ENCODE assay signal across 17 cellular contexts in the genomic region with DNA sequence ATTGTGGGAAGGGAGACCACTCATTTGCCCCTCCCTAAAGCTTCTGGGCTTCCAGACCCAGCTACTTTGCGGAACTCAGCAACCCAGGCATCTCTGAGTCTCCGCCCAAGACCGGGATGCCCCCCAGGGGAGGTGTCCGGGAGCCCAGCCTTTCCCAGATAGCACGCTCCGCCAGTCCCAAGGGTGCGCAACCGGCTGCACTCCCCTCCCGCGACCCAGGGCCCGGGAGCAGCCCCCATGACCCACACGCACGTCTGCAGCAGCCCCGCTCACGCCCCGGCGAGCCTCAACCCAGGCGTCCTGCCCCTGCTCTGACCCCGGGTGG. TPM values are rescaled to one million over a fixed set of nuclear protein-coding genes. Genes with fewer than 3 reads are reported as not detected.
DNase-seq lines count a peak whose midpoint lies in the region; ATAC-seq and TF ChIP-seq lines count a peak whose summit lies in the region.
"Had no signal": no experiment of that assay in that cellular context is flagged by ENCODE, and none has a peak within 500 bp of the region (broad histone marks: within the 10 kb centered on the region; RNA-seq: fewer than 3 reads in every experiment).

A gene (plus strand): TSS at position 149 of the 325 bp plus-strand sequence. CDS start 513 bp downstream, outside the sequence.

- H3K4me1 Mint-ChIP-seq in MCF 10A (ENCODE audit: insufficient read depth, unreplicated experiment) (peaks cover 3% of the 10 kb centered on the region), endothelial cell (ENCODE audit: unreplicated experiment) (peaks cover 18% of the 10 kb centered on the region)

- H3K18ac ChIP-seq in mesendoderm (ENCODE audit: low read length): no peak within 1 kb of the TSS

- H3K4me3 Mint-ChIP-seq in MCF 10A (ENCODE audit: unreplicated experiment) (no peak within 1 kb of the TSS), endothelial cell (ENCODE audit: unreplicated experiment) (peak within 1 kb of the TSS; percentile 71)
- H3K4me3 Mint-ChIP-seq: activated naive CD8-positive, alpha-beta T cell treated with anti-CD3 and anti-CD28 coated beads, Interleukin-2, amount 10 ng/mL, durations not matched to agents 7 days and 5 days had no signal

- H2AK5ac ChIP-seq in mesendoderm (ENCODE audit: low read length): no peak within 1 kb of the TSS

- H2BK15ac ChIP-seq in mesendoderm (replicated peaks; ENCODE audit: low read depth): no peak within 1 kb of the TSS

- H4K8ac ChIP-seq in mesendoderm (ENCODE audit: low read depth, low read length): no peak within 1 kb of the TSS

- H3K9ac ChIP-seq in mesendoderm (ENCODE audit: low read length): peak within 1 kb of the TSS; percentile 42

- no peaks in the 10 kb centered on the region for H3K9me3 ChIP-seq in breast epithelium

- no peak for ATAC-seq in activated CD4-positive, CD25-positive, alpha-beta regulatory T cell treated with anti-CD3 and anti-CD28 coated beads, Interleukin-2, amount 50 U/mL, for 24 hours
- ATAC-seq: naive thymus-derived CD8-positive, alpha-beta T cell had no signal

- CTCF ChIA-PET in MCF 10A (lab: Yijun Ruan, JAX): interaction anchor here (0.6 to 3.5 kb wide), 8 partner anchors 14 to 1552 kb away, joined by 3 to 31 read pairs (median 4); a partner anchor contains a TSS
- CTCF ChIA-PET in GM10248 (lab: Yijun Ruan, JAX): interaction anchor here (1.7 kb wide), 1 partner anchor 15 kb away, joined by 9 read pairs; a partner anchor contains a TSS

- intact Hi-C loops in breast epithelium (cut with DNase I; ENCODE audit: low total_unique reads) (no loop called here), MCF 10A (cut with micrococcal nuclease) (loop anchor here (1.0 to 10.0 kb wide), 2 partner anchors 132 to 335 kb away; a partner anchor contains a TSS)

- H3K4ac ChIP-seq in mesendoderm (ENCODE audit: low read depth, low read length): no peak within 1 kb of the TSS

- peak within 1 kb of the TSS; percentile 29 for H3K4me2 ChIP-seq in mesendoderm (ENCODE audit: low read length)

- TF ChIP-seq POLR2A in breast epithelium (IDR thresholded peaks at IDR 0.05): no peak

- no peak for DNase-seq in breast epithelium (ENCODE audit: low spot score in 2 of 2)
- no peak for DNase-seq in MCF 10A (ENCODE audit: unreplicated experiment)
- DNase-seq in endothelial cell (ENCODE audit: low spot score): no peak
- no peak for DNase-seq in mesendoderm
- no peak for DNase-seq in NCI-H1417 (lab: John Stamatoyannopoulos, UW)
- DNase-seq in GM10248 (ENCODE audit: extremely low spot score): no peak
- DNase-seq: activated CD8-positive, alpha-beta memory T cell treated with anti-CD3 and anti-CD28 coated beads, Interleukin-2, amount 50 U/mL, for 4 hours; activated naive CD8-positive, alpha-beta T cell treated with anti-CD3 and anti-CD28 coated beads, Interleukin-2, amount 10 ng/mL, durations not matched to agents 7 days and 5 days; kidney; naive thymus-derived CD8-positive, alpha-beta T cell; NCI-H187 had no signal

- H3K9me3 Mint-ChIP-seq in MCF 10A (ENCODE audit: unreplicated experiment) (no peaks in the 10 kb centered on the region), endothelial cell (ENCODE audit: unreplicated experiment) (no peaks in the 10 kb centered on the region)

- no peak within 1 kb of the TSS for H3K27ac ChIP-seq in breast epithelium
- H3K27ac ChIP-seq in mesendoderm (ENCODE audit: low read depth, low read length): no peak within 1 kb of the TSS
- H3K27ac ChIP-seq in urinary bladder (ENCODE audit: low read depth): no peak within 1 kb of the TSS
- H3K27ac ChIP-seq: SJSA1, VCaP had no signal

- WGBS in mesendoderm (ENCODE audit: extremely low coverage, insufficient coverage, low lambda C conversion rate): no CpG with 5 or more reads among the region's 19 CpGs
- WGBS in urinary bladder: 3% methylated on average over 19 of the region's 19 CpGs

- no peak within 1 kb of the TSS for H2BK120ac ChIP-seq in mesendoderm (ENCODE audit: low read depth, low read length)

- H3K4me3 ChIP-seq in breast epithelium (peak within 1 kb of the TSS in 2 of 3 donors; percentile 20 to 57), mesendoderm (ENCODE audit: low read length) (no peak within 1 kb of the TSS), urinary bladder (ENCODE audit: low read depth, low read length) (peak within 1 kb of the TSS; percentile 25)
- H3K4me3 ChIP-seq: SJSA1 had no signal

- no peaks in the 10 kb centered on the region for H3K79me1 ChIP-seq in mesendoderm (ENCODE audit: low read length)

- H3K4me1 ChIP-seq in breast epithelium (peaks cover 0 to 7% of the 10 kb centered on the region in 2 donors), mesendoderm (ENCODE audit: control insufficient read depth, low read depth, low read length) (no peaks in the 10 kb centered on the region), urinary bladder (ENCODE audit: insufficient read depth) (no peaks in the 10 kb centered on the region)

- H3K27me3 ChIP-seq in breast epithelium (peaks cover 6 to 27% of the 10 kb centered on the region in 2 donors), mesendoderm (ENCODE audit: insufficient read depth, low read length, poor library complexity) (peaks cover 18% of the 10 kb centered on the region)

- no peak within 1 kb of the TSS for H3K23ac ChIP-seq in mesendoderm (ENCODE audit: low read length)

- POLR2A ChIA-PET in MCF 10A (lab: Yijun Ruan, JAX) (interaction anchor here (0.7 to 2.3 kb wide), 3 partner anchors 14 to 132 kb away, joined by 3 to 9 read pairs (median 4); a partner anchor contains a TSS), GM10248 (lab: Yijun Ruan, JAX) (no interaction called here)

- H3K27ac Mint-ChIP-seq in MCF 10A (ENCODE audit: low read depth, unreplicated experiment) (no peak within 1 kb of the TSS), endothelial cell (ENCODE audit: unreplicated experiment) (no peak within 1 kb of the TSS)

- TF ChIP-seq CTCF in breast epithelium (IDR thresholded peaks at IDR 0.05): no peak
- no peak for TF ChIP-seq CTCF in MCF 10A (IDR thresholded peaks at IDR 0.05; ENCODE audit: unreplicated experiment)
- no peak for TF ChIP-seq CTCF in endothelial cell (IDR thresholded peaks at IDR 0.05; ENCODE audit: unreplicated experiment)
- no peak for TF ChIP-seq CTCF in GM10248 (IDR thresholded peaks at IDR 0.05; ENCODE audit: control extremely low read depth, extremely low read depth, low read depth, missing control alignments)

- no peaks in the 10 kb centered on the region for H3K36me3 Mint-ChIP-seq in MCF 10A (ENCODE audit: insufficient read depth, unreplicated experiment)
- H3K36me3 Mint-ChIP-seq in endothelial cell (ENCODE audit: low read depth, unreplicated experiment): peaks cover 12% of the 10 kb centered on the region
- H3K36me3 Mint-ChIP-seq: activated naive CD8-positive, alpha-beta T cell treated with anti-CD3 and anti-CD28 coated beads, Interleukin-2, amount 10 ng/mL, durations not matched to agents 7 days and 5 days had no signal

- peaks cover 48% of the 10 kb centered on the region for H3K27me3 Mint-ChIP-seq in MCF 10A (ENCODE audit: insufficient read depth, unreplicated experiment)
- H3K27me3 Mint-ChIP-seq in endothelial cell (ENCODE audit: unreplicated experiment): peaks cover 26% of the 10 kb centered on the region

- no peak within 1 kb of the TSS for H2BK5ac ChIP-seq in mesendoderm (ENCODE audit: low read length)

- no peaks in the 10 kb centered on the region for H3K79me2 ChIP-seq in mesendoderm (ENCODE audit: control insufficient read depth, insufficient read depth, low read length)

- BruUV-seq in MCF 10A (replicated peaks; lab: Mats Ljungman, UMichigan): no TSS peak

- H3K36me3 ChIP-seq in breast epithelium (no peaks in the 10 kb centered on the region), mesendoderm (ENCODE audit: control insufficient read depth, insufficient read depth, low read length) (no peaks in the 10 kb centered on the region), urinary bladder (ENCODE audit: insufficient read depth) (no peaks in the 10 kb centered on the region)
- H3K36me3 ChIP-seq: SJSA1 had no signal

- no peak within 1 kb of the TSS for H4K5ac ChIP-seq in mesendoderm (ENCODE audit: low read length)

- H3K56ac ChIP-seq in mesendoderm (ENCODE audit: low read length): peak within 1 kb of the TSS; percentile 56

RNA-seq across cellular contexts. Expression of the gene that starts here (rescaled TPM):
- total RNA-seq in breast epithelium (not detected), MCF 10A (2022) (not detected in 2 replicates), endothelial cell (ENCODE audit: unreplicated experiment) (0.33 TPM), urinary bladder (not detected)
- 0.13 TPM for polyA plus RNA-seq in mesendoderm (2013, experiment 1 of 2)
- polyA plus RNA-seq in mesendoderm (2013, experiment 2 of 2): 0.22 TPM
- polyA plus RNA-seq in urinary bladder: not detected
- total RNA-seq: A172; kidney; naive thymus-derived CD8-positive, alpha-beta T cell; SJSA1; temporal lobe had no signal
- polyA plus RNA-seq: naive thymus-derived CD8-positive, alpha-beta T cell had no signal
